Comparison of ENCODE assay signal across 1 cellular context in genomic region chr1:66752000-66752592, GRCh38.
TF ChIP-seq lines count a peak whose summit lies in the region.

DYNLT5 (plus strand) TSS chr1:66752459; CDS start chr1:66754659, 2,200 bp downstream.

TF ChIP-seq in GM23338, 12 proteins besides CTCF, POLR2A, EP300 and RAD21 (continued from another document):
- no peak for TF ChIP-seq REST (IDR thresholded peaks at IDR 0.05; ENCODE audit: unreplicated experiment)
- no peak for TF ChIP-seq ZNF114 (CRISPR knock-in tag; IDR thresholded peaks at IDR 0.05)
- TF ChIP-seq STAT1 (IDR thresholded peaks at IDR 0.05; ENCODE audit: unreplicated experiment), result no peak
